Comparison of ENCODE assay signal across 12 cellular contexts in genomic region chr5:35876922-35877321, GRCh38. TPM values are rescaled to one million over a fixed set of nuclear protein-coding genes. Genes with fewer than 3 reads are reported as not detected.
DNase-seq lines count a peak whose midpoint lies in the region; ATAC-seq and TF ChIP-seq lines count a peak whose summit lies in the region.
"Had no signal": no experiment of that assay in that cellular context is flagged by ENCODE, and none has a peak within 500 bp of the region (broad histone marks: within the 10 kb centered on the region; RNA-seq: fewer than 3 reads in every experiment).

No MANE protein-coding gene starts in this region.

- ATAC-seq in activated CD8-positive, alpha-beta T cell treated with anti-CD3 and anti-CD28 coated beads for 36 hours, result peak; percentile 45
- ATAC-seq: HCT116, left ventricle myocardium superior had no signal

- H3K36me3 ChIP-seq in ACC112 (ENCODE audit: insufficient read depth, low read length) (peaks cover 45% of the 10 kb centered on the region), vagina (no peaks in the 10 kb centered on the region), tibial artery (no peaks in the 10 kb centered on the region)

- peaks cover 22% of the 10 kb centered on the region for H3K4me1 ChIP-seq in ACC112 (ENCODE audit: control insufficient read depth, insufficient read depth, low read length, unreplicated experiment)
- H3K4me1 ChIP-seq in vagina, result peaks cover 10% of the 10 kb centered on the region
- no peaks in the 10 kb centered on the region for H3K4me1 ChIP-seq in tibial artery

- H3K27ac ChIP-seq in ACC112 (ENCODE audit: low read depth, low read length), result peak overlapping the region; percentile 73
- no peak overlapping the region for H3K27ac ChIP-seq in vagina
- no peak overlapping the region for H3K27ac ChIP-seq in tibial artery

- H3K4me1 Mint-ChIP-seq in activated CD8-positive, alpha-beta T cell treated with anti-CD3 and anti-CD28 coated beads for 36 hours (ENCODE audit: low read depth), result peaks cover 80% of the 10 kb centered on the region

- no peak for TF ChIP-seq CTCF in activated CD8-positive, alpha-beta T cell treated with anti-CD3 and anti-CD28 coated beads for 36 hours (IDR thresholded peaks at IDR 0.05)
- TF ChIP-seq CTCF in vagina (IDR thresholded peaks at IDR 0.05) (no peak), tibial artery (IDR thresholded peaks at IDR 0.05) (no peak)

- CTCF ChIA-PET in activated CD8-positive, alpha-beta T cell treated with anti-CD3 and anti-CD28 coated beads for 36 hours (lab: Charles Lee), result no interaction called here

- peak overlapping the region; percentile 78 for H3K27ac Mint-ChIP-seq in activated CD8-positive, alpha-beta T cell treated with anti-CD3 and anti-CD28 coated beads for 36 hours

- no peak overlapping the region for H3K4me3 Mint-ChIP-seq in activated CD8-positive, alpha-beta T cell treated with anti-CD3 and anti-CD28 coated beads for 36 hours

- H3K27me3 Mint-ChIP-seq in activated CD8-positive, alpha-beta T cell treated with anti-CD3 and anti-CD28 coated beads for 36 hours, result no peaks in the 10 kb centered on the region
- H3K27me3 Mint-ChIP-seq: activated naive CD8-positive, alpha-beta T cell treated with anti-CD3 and anti-CD28 coated beads, Interleukin-2, amount 10 ng/mL, durations not matched to agents 7 days and 5 days had no signal

- H3K9me3 Mint-ChIP-seq in activated CD8-positive, alpha-beta T cell treated with anti-CD3 and anti-CD28 coated beads for 36 hours, result peaks cover under 1% of the 10 kb centered on the region
- H3K9me3 Mint-ChIP-seq: activated naive CD8-positive, alpha-beta T cell treated with anti-CD3 and anti-CD28 coated beads, Interleukin-2, amount 10 ng/mL, durations not matched to agents 7 days and 5 days had no signal

- no peaks in the 10 kb centered on the region for H3K79me2 ChIP-seq in ACC112 (ENCODE audit: control insufficient read depth, insufficient read depth, low read length, unreplicated experiment)

- intact Hi-C loops in activated CD8-positive, alpha-beta T cell treated with anti-CD3 and anti-CD28 coated beads for 36 hours (cut with micrococcal nuclease), result no loop called here
- intact Hi-C loops in cardiac septum (cut with DNase I) (no loop called here), vagina (cut with DNase I) (no loop called here), tibial artery (cut with DNase I; ENCODE audit: low total_unique reads) (no loop called here)

- no peaks in the 10 kb centered on the region for H3K9me3 ChIP-seq in vagina
- H3K9me3 ChIP-seq in tibial artery, result no peaks in the 10 kb centered on the region

- H3K36me3 Mint-ChIP-seq in activated CD8-positive, alpha-beta T cell treated with anti-CD3 and anti-CD28 coated beads for 36 hours (ENCODE audit: low read depth), result peaks cover 75% of the 10 kb centered on the region

- DNase-seq in GM03348 (ENCODE audit: low spot score) (peak; percentile 52), glomerular visceral epithelial cell (ENCODE audit: extremely low spot score) (peak; percentile 63), cardiac septum (ENCODE audit: low spot score) (no peak), vagina (ENCODE audit: extremely low spot score in 2 of 2) (no peak), C1 segment of cervical spinal cord (lab: John Stamatoyannopoulos, UW) (no peak), tibial artery (no peak)
- DNase-seq in activated CD8-positive, alpha-beta T cell treated with anti-CD3 and anti-CD28 coated beads for 36 hours, result no peak
- DNase-seq: activated naive CD8-positive, alpha-beta T cell treated with anti-CD3 and anti-CD28 coated beads, Interleukin-2, amount 10 ng/mL, durations not matched to agents 7 days and 5 days; left ventricle myocardium superior; NCI-H1436 had no signal

- H3K4me3 ChIP-seq in ACC112 (ENCODE audit: low read depth, low read length), result peak overlapping the region; percentile 27; the same call in 1 of the 2 replicates
- H3K4me3 ChIP-seq in vagina, result no peak overlapping the region
- H3K4me3 ChIP-seq in tibial artery, result no peak overlapping the region

- no peak overlapping the region for H2AFZ ChIP-seq in ACC112 (ENCODE audit: low read length, unreplicated experiment)

- no peak for TF ChIP-seq POLR2A in vagina (IDR thresholded peaks at IDR 0.05)

- POLR2A ChIA-PET in activated CD8-positive, alpha-beta T cell treated with anti-CD3 and anti-CD28 coated beads for 36 hours (lab: Charles Lee), result no interaction called here

- H3K27me3 ChIP-seq in ACC112 (ENCODE audit: insufficient read depth, low read length) (no peaks in the 10 kb centered on the region), vagina (no peaks in the 10 kb centered on the region), tibial artery (no peaks in the 10 kb centered on the region)

RNA-seq across cellular contexts. Expression of gene IL7R, which starts 20.2 kb away (rescaled TPM):
- 100 to 1,000 TPM; 136 to 142 TPM for total RNA-seq in activated CD8-positive, alpha-beta T cell treated with anti-CD3 and anti-CD28 coated beads for 36 hours
- total RNA-seq in cardiac septum (0.92 TPM), vagina (69.7 TPM)

Comparison
In these comparisons a context has a peak if more than half of its experiments do, and no peak if none do; other contexts are left out.
1. DNase-seq: peak in GM03348 (single experiment) and glomerular visceral epithelial cell (single experiment); none in activated CD8-positive, alpha-beta T cell treated with anti-CD3 and anti-CD28 coated beads for 36 hours (single experiment), cardiac septum (single experiment), vagina (0 of 2), C1 segment of cervical spinal cord (0 of 14) and tibial artery (0 of 2).
2. RNA of gene IL7R, which starts 20.2 kb away (total RNA-seq): 136 to 142 TPM in activated CD8-positive, alpha-beta T cell treated with anti-CD3 and anti-CD28 coated beads for 36 hours and 69.7 TPM in vagina (single experiment); 0.92 TPM in cardiac septum (single experiment); every median in the first group is over 10 times any median in the second.